8 cellular contexts compared by ENCODE assay signal in genomic region chr19:18281082-18282020, GRCh38. TPM values are rescaled to one million over a fixed set of nuclear protein-coding genes. Genes with fewer than 3 reads are reported as not detected.
DNase-seq lines count a peak whose midpoint lies in the region; ATAC-seq and TF ChIP-seq lines count a peak whose summit lies in the region.

Gene JUND, minus strand, starts transcription at chr19:18281622. Its CDS starts 138 bp downstream, at chr19:18281484.

- no peak for TF ChIP-seq CTCF in epithelial cell of proximal tubule (conservative IDR thresholded peaks at IDR 0.05; ENCODE audit: low read depth, low read length)

- ATAC-seq in GM21576 (IDR thresholded peaks at IDR 0.05; ENCODE audit: unreplicated experiment) = peak; percentile 48

- no peaks in the 10 kb centered on the region for H3K9me3 ChIP-seq in mucosa of rectum (ENCODE audit: control insufficient read depth in 2 of 2, low read length in 2 of 2)

- H3K27ac ChIP-seq in mucosa of rectum (ENCODE audit: low read depth in 2 of 2, low read length in 2 of 2) = peak within 1 kb of the TSS; percentile 100

- DNase-seq in DMS53 (lab: John Stamatoyannopoulos, UW) (peak; percentile 98), OCI-M2 (lab: John Stamatoyannopoulos, UW; ENCODE audit: unreplicated experiment) (peak; percentile 70), epithelial cell of proximal tubule (ENCODE audit: low read depth) (no peak)
- peak; percentile 98 for DNase-seq in activated T-cell treated with anti-CD3 and anti-CD28 coated beads, Interleukin-2, amount 50 U/mL, for 1 hour
- peak; percentile 89 to 95 for DNase-seq in stimulated activated CD8-positive, alpha-beta memory T cell treated with anti-CD3 and anti-CD28 coated beads, Interleukin-4, amount 100 ng/mL, for 4 hours (ENCODE audit: low read depth in 2 of 2, low spot score in 1 of 2)

- peak; percentile 28; the same call in 1 of the 2 replicates for TF ChIP-seq EP300 in Ishikawa (IDR thresholded peaks at IDR 0.05; ENCODE audit: borderline replicate concordance)

- no peaks in the 10 kb centered on the region for H3K27me3 ChIP-seq in mucosa of rectum (ENCODE audit: control insufficient read depth in 2 of 2, insufficient read depth in 2 of 2, low read length in 2 of 2)

- peaks cover 27 to 40% of the 10 kb centered on the region in 2 donors for H3K4me1 ChIP-seq in mucosa of rectum (ENCODE audit: control insufficient read depth in 2 of 2, insufficient read depth in 2 of 2, low read length in 2 of 2)

- H3K9ac ChIP-seq in mucosa of rectum (ENCODE audit: low read depth in 1 of 2, low read length in 2 of 2) = peak within 1 kb of the TSS; percentile 99 to 100

- H3K36me3 ChIP-seq in mucosa of rectum (ENCODE audit: control insufficient read depth in 2 of 2, insufficient read depth in 2 of 2, low read length in 2 of 2) = peaks cover 11 to 12% of the 10 kb centered on the region in 2 donors

- TF ChIP-seq RAD21 in Ishikawa (IDR thresholded peaks at IDR 0.05; ENCODE audit: low read depth) = no peak

- peak within 1 kb of the TSS; percentile 97 for H3K4me3 ChIP-seq in epithelial cell of proximal tubule (ENCODE audit: low read depth, low read length)
- peak within 1 kb of the TSS; percentile 85 to 99 for H3K4me3 ChIP-seq in mucosa of rectum (ENCODE audit: low read length in 2 of 2)

TF ChIP-seq in Ishikawa, 13 proteins besides CTCF, POLR2A, EP300 and RAD21:
- TF ChIP-seq YY1 (IDR thresholded peaks at IDR 0.05; ENCODE audit: low read depth) = peak; percentile 40; the same call in 1 of the 2 replicates
- no peak for TF ChIP-seq TEAD4 (IDR thresholded peaks at IDR 0.05)
- TF ChIP-seq REST (IDR thresholded peaks at IDR 0.05; ENCODE audit: low read depth) = no peak
- TF ChIP-seq TCF12 (IDR thresholded peaks at IDR 0.05; ENCODE audit: low read depth) = 0 out of 2 replicates have a peak, but pooled peaks have one; percentile 14
- TF ChIP-seq ZBTB7A (IDR thresholded peaks at IDR 0.05; ENCODE audit: low read depth) = peak; percentile 40; the same call in 1 of the 2 replicates
- peak; percentile 63 for TF ChIP-seq TAF1 (IDR thresholded peaks at IDR 0.05; ENCODE audit: low read depth)
- TF ChIP-seq, protein P1, sequence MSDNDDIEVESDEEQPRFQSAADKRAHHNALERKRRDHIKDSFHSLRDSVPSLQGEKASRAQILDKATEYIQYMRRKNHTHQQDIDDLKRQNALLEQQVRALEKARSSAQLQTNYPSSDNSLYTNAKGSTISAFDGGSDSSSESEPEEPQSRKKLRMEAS (IDR thresholded peaks at IDR 0.05) = no peak
- TF ChIP-seq EGR1 (IDR thresholded peaks at IDR 0.05) = no peak; the same call in 1 of the 2 replicates
- TF ChIP-seq CREB1 (IDR thresholded peaks at IDR 0.05; ENCODE audit: low read depth) = peak; percentile 68; the same call in 1 of the 2 replicates
- peak; percentile 7; the same call in 1 of the 2 replicates for TF ChIP-seq CEBPB (IDR thresholded peaks at IDR 0.05)

RNA-seq across cellular contexts. Expression of gene JUND, which starts in this region (rescaled TPM):
- total RNA-seq in epithelial cell of proximal tubule = 266 and 341 TPM in 2 replicates
